ENCODE assay signal across 10 cellular contexts in genomic region chr7:69403169-69403568, GRCh38.
DNase-seq lines count a peak whose midpoint lies in the region; ATAC-seq, FAIRE-seq and TF ChIP-seq lines count a peak whose summit lies in the region.
"Had no signal": no experiment of that assay in that cellular context is flagged by ENCODE, and none has a peak within 500 bp of the region (broad histone marks: within the 10 kb centered on the region; RNA-seq: fewer than 3 reads in every experiment).

No MANE protein-coding gene starts in this region.

- peak; percentile 28; the same call in 1 of the 2 replicates for TF ChIP-seq CTCF in GM12875 (IDR thresholded peaks at IDR 0.05; ENCODE audit: borderline replicate concordance, insufficient read depth, low read depth, low read length)
- TF ChIP-seq CTCF in GM12878 (IDR thresholded peaks at IDR 0.05 in 2 of 3, conservative IDR thresholded peaks at IDR 0.05 in 1 of 3; ENCODE audit: control insufficient read depth in 2 of 3, extremely low read depth in 1 of 3, insufficient read depth in 1 of 3, low read depth in 3 of 3, low read length in 3 of 3) = peak; percentile 39 to 47 (median 43); a peak in 5 of 6 replicates

- DNase-seq in MV-4-11 (lab: John Stamatoyannopoulos, UW) (peak; percentile 17), GM12878 (ENCODE audit: low read depth, low spot score) (no peak), trophoblast cell (no peak)
- no peak for DNase-seq in activated T-cell treated with anti-CD3 and anti-CD28 coated beads, Interleukin-2, amount 50 U/mL, for 4 hours
- no peak for DNase-seq in activated CD8-positive, alpha-beta T cell treated with anti-CD3 and anti-CD28 coated beads, Interleukin-2, amount 10 ng/mL, durations not matched to agents 7 days and 5 days
- DNase-seq: activated naive CD4-positive, alpha-beta T cell treated with anti-CD3 and anti-CD28 coated beads for 36 hours; NCI-H2029 treated with DMSO at 0.1 percent for 48 hours had no signal

- no peaks in the 10 kb centered on the region for H4K20me1 ChIP-seq in GM12878 (ENCODE audit: control insufficient read depth, insufficient read depth)

- intact Hi-C loops in GM12878 (cut with micrococcal nuclease; ENCODE audit: unreplicated experiment) = loop anchor here (1.0 to 10.0 kb wide), 4 partner anchors 332 to 642 kb away; no protein-coding TSS in a partner anchor

- no peaks in the 10 kb centered on the region for H3K79me1 ChIP-seq in trophoblast cell (ENCODE audit: low read length)

- RAD21 ChIA-PET in GM12878 (lab: Charles Lee; ENCODE audit: unreplicated experiment) = no interaction called here

- no peaks in the 10 kb centered on the region for H3K9me3 Mint-ChIP-seq in activated T-cell treated with anti-CD3 and anti-CD28 coated beads, Interleukin-2, amount 50 U/mL, for 4 hours
- H3K9me3 Mint-ChIP-seq in activated CD8-positive, alpha-beta T cell treated with anti-CD3 and anti-CD28 coated beads, Interleukin-2, amount 10 ng/mL, durations not matched to agents 7 days and 5 days (ENCODE audit: insufficient read depth) = no peaks in the 10 kb centered on the region
- H3K9me3 Mint-ChIP-seq: activated naive CD4-positive, alpha-beta T cell treated with anti-CD3 and anti-CD28 coated beads for 36 hours had no signal

- no peak for TF ChIP-seq POLR2A in GM12878 (IDR thresholded peaks at IDR 0.05; ENCODE audit: low read depth, low read length)

- TF ChIP-seq EP300 in GM12878 (IDR thresholded peaks at IDR 0.05; ENCODE audit: borderline replicate concordance in 1 of 2, control insufficient read depth in 1 of 2, low read depth in 2 of 2, low read length in 2 of 2) = no peak

- POLR2A ChIA-PET in GM12878 (lab: Charles Lee) = interaction anchor here (0.7 kb wide), 1 partner anchor 1182 kb away, joined by 4 read pairs; no protein-coding TSS in a partner anchor
- POLR2A ChIA-PET in activated CD8-positive, alpha-beta T cell treated with anti-CD3 and anti-CD28 coated beads, Interleukin-2, amount 10 ng/mL, durations not matched to agents 7 days and 5 days (lab: Charles Lee) = no interaction called here

- H3K27me3 Mint-ChIP-seq in activated T-cell treated with anti-CD3 and anti-CD28 coated beads, Interleukin-2, amount 50 U/mL, for 4 hours (ENCODE audit: low read depth) = no peaks in the 10 kb centered on the region
- H3K27me3 Mint-ChIP-seq in activated CD8-positive, alpha-beta T cell treated with anti-CD3 and anti-CD28 coated beads, Interleukin-2, amount 10 ng/mL, durations not matched to agents 7 days and 5 days (ENCODE audit: low read depth) = no peaks in the 10 kb centered on the region

- BruUV-seq in GM12878 (replicated peaks; lab: Mats Ljungman, UMichigan) = no TSS peak

- H3K9me3 ChIP-seq in GM12878 (replicated peaks; ENCODE audit: control insufficient read depth, insufficient read depth, low read length) = no peaks in the 10 kb centered on the region; the same call in 2 of the 3 replicates
- no peaks in the 10 kb centered on the region for H3K9me3 ChIP-seq in trophoblast cell (ENCODE audit: insufficient read depth, low read depth, low read length)
- H3K9me3 ChIP-seq: prostate gland had no signal

- H2BK5ac ChIP-seq in trophoblast cell (ENCODE audit: low read depth, low read length, poor library complexity) = no peak overlapping the region

- H2AFZ ChIP-seq in GM12878 (ENCODE audit: control insufficient read depth, low read depth, low read length) (no peak overlapping the region), trophoblast cell (ENCODE audit: insufficient read depth, low read length, poor library complexity) (no peak overlapping the region)

- no peak overlapping the region for H2AK5ac ChIP-seq in trophoblast cell (ENCODE audit: low read length)

- CTCF ChIA-PET in GM12878 (lab: Yijun Ruan, JAX) = interaction anchor here (0.8 to 1.5 kb wide), 3 partner anchors 11 to 1919 kb away, joined by 3 to 4 read pairs (median 3); no protein-coding TSS in a partner anchor
- CTCF ChIA-PET in activated CD8-positive, alpha-beta T cell treated with anti-CD3 and anti-CD28 coated beads, Interleukin-2, amount 10 ng/mL, durations not matched to agents 7 days and 5 days (lab: Charles Lee) = no interaction called here

- H3K27ac Mint-ChIP-seq in activated CD8-positive, alpha-beta T cell treated with anti-CD3 and anti-CD28 coated beads, Interleukin-2, amount 10 ng/mL, durations not matched to agents 7 days and 5 days = no peak overlapping the region
- H3K27ac Mint-ChIP-seq: activated naive CD4-positive, alpha-beta T cell treated with anti-CD3 and anti-CD28 coated beads for 36 hours had no signal

- WGBS in GM12878 (ENCODE audit: insufficient coverage, insufficient replicate concordance, low lambda C conversion rate, missing lambda C conversion rate) = 21% methylated on average over 2 of the region's 2 CpGs
- no CpG with 5 or more reads among the region's 2 CpGs for WGBS in trophoblast cell (ENCODE audit: extremely low coverage, insufficient coverage, insufficient read length)

- H3K27me3 ChIP-seq in GM12878 (replicated peaks in 1 of 2; ENCODE audit: control insufficient read depth in 2 of 2, insufficient read depth in 2 of 2, low read length in 1 of 2) (no peaks in the 10 kb centered on the region), trophoblast cell (ENCODE audit: insufficient read depth, low read length) (no peaks in the 10 kb centered on the region)

- no peaks in the 10 kb centered on the region for H3K36me3 ChIP-seq in GM12878 (ENCODE audit: control insufficient read depth in 2 of 2, insufficient read depth in 2 of 2, low read length in 1 of 2)
- H3K36me3 ChIP-seq in trophoblast cell (ENCODE audit: control insufficient read depth in 1 of 2, insufficient read depth in 2 of 2, low read length in 2 of 2) = no peaks in the 10 kb centered on the region
- H3K36me3 ChIP-seq: prostate gland had no signal

- H3K4me1 Mint-ChIP-seq in activated T-cell treated with anti-CD3 and anti-CD28 coated beads, Interleukin-2, amount 50 U/mL, for 4 hours (ENCODE audit: low read depth) = no peaks in the 10 kb centered on the region
- no peaks in the 10 kb centered on the region for H3K4me1 Mint-ChIP-seq in activated CD8-positive, alpha-beta T cell treated with anti-CD3 and anti-CD28 coated beads, Interleukin-2, amount 10 ng/mL, durations not matched to agents 7 days and 5 days (ENCODE audit: low read depth)

- no peak overlapping the region for H4K8ac ChIP-seq in trophoblast cell (ENCODE audit: low read depth, low read length)

- no peak overlapping the region for H4K91ac ChIP-seq in trophoblast cell (ENCODE audit: low read depth, low read length)

- no peak for FAIRE-seq in GM12878 (lab: Jason Lieb, UNC)

- no peaks in the 10 kb centered on the region for H3K36me3 Mint-ChIP-seq in activated T-cell treated with anti-CD3 and anti-CD28 coated beads, Interleukin-2, amount 50 U/mL, for 4 hours (ENCODE audit: insufficient read depth)
- no peaks in the 10 kb centered on the region for H3K36me3 Mint-ChIP-seq in activated CD8-positive, alpha-beta T cell treated with anti-CD3 and anti-CD28 coated beads, Interleukin-2, amount 10 ng/mL, durations not matched to agents 7 days and 5 days (ENCODE audit: low read depth)

- no peak overlapping the region for H2BK12ac ChIP-seq in trophoblast cell (ENCODE audit: low read length)

- H3K14ac ChIP-seq in trophoblast cell (ENCODE audit: low read length) = no peak overlapping the region

- SMC1A ChIA-PET in GM12878 (lab: Charles Lee; ENCODE audit: uncharacterized antibody, unreplicated experiment) = interaction anchor here (1.4 kb wide), 1 partner anchor 396 kb away, joined by 3 read pairs; no protein-coding TSS in a partner anchor

- no peak overlapping the region for H3K4me3 Mint-ChIP-seq in activated T-cell treated with anti-CD3 and anti-CD28 coated beads, Interleukin-2, amount 50 U/mL, for 4 hours
- no peak overlapping the region for H3K4me3 Mint-ChIP-seq in activated CD8-positive, alpha-beta T cell treated with anti-CD3 and anti-CD28 coated beads, Interleukin-2, amount 10 ng/mL, durations not matched to agents 7 days and 5 days
- H3K4me3 Mint-ChIP-seq: activated naive CD4-positive, alpha-beta T cell treated with anti-CD3 and anti-CD28 coated beads for 36 hours had no signal

- no peak overlapping the region for H3K18ac ChIP-seq in trophoblast cell (ENCODE audit: low read length)

- ATAC-seq in GM12878 (peak; percentile 95), HG03460 (IDR thresholded peaks at IDR 0.05; ENCODE audit: unreplicated experiment) (no peak)
- ATAC-seq in activated T-cell treated with anti-CD3 and anti-CD28 coated beads, Interleukin-2, amount 50 U/mL, for 4 hours = no peak
- no peak for ATAC-seq in activated CD8-positive, alpha-beta T cell treated with anti-CD3 and anti-CD28 coated beads, Interleukin-2, amount 10 ng/mL, durations not matched to agents 7 days and 5 days

- H3K4me3 ChIP-seq in GM12875 (ENCODE audit: low read depth, low read length) = no peak overlapping the region
- no peak overlapping the region for H3K4me3 ChIP-seq in GM12878
- H3K4me3 ChIP-seq in trophoblast cell (ENCODE audit: low read depth, low read length) = no peak overlapping the region
- H3K4me3 ChIP-seq: prostate gland had no signal

- in situ Hi-C loops in GM12878 (cut with MboI) = no loop called here

- no peak overlapping the region for H4K12ac ChIP-seq in trophoblast cell (ENCODE audit: low read depth, low read length)

- no peak overlapping the region for H3K4ac ChIP-seq in trophoblast cell (ENCODE audit: low read depth, low read length)

- H3K4me1 ChIP-seq in GM12878 (ENCODE audit: control insufficient read depth, insufficient read depth, low read length) = no peaks in the 10 kb centered on the region
- peaks cover 2 to 6% of the 10 kb centered on the region in 2 experiments for H3K4me1 ChIP-seq in trophoblast cell (ENCODE audit: control insufficient read depth in 1 of 2, insufficient read depth in 2 of 2, low read length in 2 of 2)
- H3K4me1 ChIP-seq: prostate gland had no signal

- H3K27ac ChIP-seq in GM12878 (ENCODE audit: control insufficient read depth, insufficient read depth) (no peak overlapping the region), trophoblast cell (ENCODE audit: low read depth, low read length) (no peak overlapping the region)
- H3K27ac ChIP-seq: prostate gland had no signal

- no peaks in the 10 kb centered on the region for H3K79me2 ChIP-seq in GM12878 (ENCODE audit: control insufficient read depth, insufficient read depth, low read length)
- no peaks in the 10 kb centered on the region for H3K79me2 ChIP-seq in trophoblast cell (ENCODE audit: control insufficient read depth, insufficient read depth, low read length, poor library complexity)

- no peak overlapping the region for H3K23ac ChIP-seq in trophoblast cell (ENCODE audit: low read length)

- peak; percentile 74 for TF ChIP-seq RAD21 in GM12878 (IDR thresholded peaks at IDR 0.05; ENCODE audit: insufficient read depth, low read depth, low read length)

- H3K9ac ChIP-seq in GM12878 (ENCODE audit: control insufficient read depth, insufficient read depth, low read length) (no peak overlapping the region), trophoblast cell (ENCODE audit: low read length) (peak overlapping the region; percentile 40)

- no peak overlapping the region for H2BK120ac ChIP-seq in trophoblast cell (ENCODE audit: insufficient read depth, low read length, poor library complexity)

- H3K4me2 ChIP-seq in GM12878 (ENCODE audit: control insufficient read depth, insufficient read depth) (no peak overlapping the region), trophoblast cell (ENCODE audit: low read length) (no peak overlapping the region)

TF ChIP-seq in GM12878, 131 proteins besides CTCF, POLR2A, EP300 and RAD21 (continues in another document):
- TF ChIP-seq SMC3 (IDR thresholded peaks at IDR 0.05; ENCODE audit: borderline replicate concordance, low read length) = peak; percentile 58; the same call in 1 of the 2 replicates
